In genomic region chr7:154231732-154232131, GRCh38 we compare ENCODE assay signal across 1 cellular context.
TF ChIP-seq lines count a peak whose summit lies in the region.

No MANE protein-coding gene starts in this region.

TF ChIP-seq in SK-N-SH treated with all-trans-retinoic acid at 6 μM for 48 hours, 23 proteins besides CTCF, POLR2A, EP300 and RAD21 (continued from another document):
- TF ChIP-seq CREB5 (CRISPR knock-in tag; IDR thresholded peaks at IDR 0.05; ENCODE audit: low read depth) (no peak), POU6F1 (CRISPR knock-in tag; IDR thresholded peaks at IDR 0.05; ENCODE audit: borderline replicate concordance, low read depth) (no peak), ESRRG (CRISPR knock-in tag; IDR thresholded peaks at IDR 0.05) (no peak), PPARA (CRISPR knock-in tag; IDR thresholded peaks at IDR 0.05; ENCODE audit: borderline replicate concordance) (no peak), GLIS3 (CRISPR knock-in tag; IDR thresholded peaks at IDR 0.05) (no peak)
